19 cellular contexts compared by ENCODE assay signal in genomic region chr20:17345321-17345720, GRCh38.
"Had no signal": no experiment of that assay in that cellular context is flagged by ENCODE, and none has a peak within 500 bp of the region (broad histone marks: within the 10 kb centered on the region; RNA-seq: fewer than 3 reads in every experiment).

No MANE protein-coding gene starts in this region.

- H3K4me3 ChIP-seq: left ventricle myocardium inferior, transverse colon had no signal

- H3K4me1 ChIP-seq: foreskin keratinocyte, left ventricle myocardium inferior, transverse colon had no signal

- H3K27me3 ChIP-seq: foreskin keratinocyte, transverse colon had no signal

- H3K9me3 ChIP-seq: left ventricle myocardium inferior, transverse colon had no signal

- H3K36me3 ChIP-seq: left ventricle myocardium inferior, transverse colon had no signal

- DNase-seq: activated CD4-positive, alpha-beta T cell treated with anti-CD3 and anti-CD28 coated beads for 1 hour; activated CD4-positive, alpha-beta T cell treated with anti-CD3 and anti-CD28 coated beads, Interleukin-2, amount 50 U/mL, for 1 hour; activated gamma-delta T cell treated with Interleukin-2 at 50 U/mL for 16 hours; activated T-cell treated with anti-CD3 and anti-CD28 coated beads, Interleukin-2, amount 50 U/mL, for 1 hour; aorta; effector CD4-positive, alpha-beta T cell; erythroblast; foreskin keratinocyte; immature natural killer cell; left ventricle myocardium inferior; mammary epithelial cell; midbrain; retina; stimulated activated CD4-positive, alpha-beta T cell treated with anti-CD3 and anti-CD28 coated beads, Interleukin-2, amount 100 ng/mL, for 48 hours; stimulated activated CD8-positive, alpha-beta memory T cell treated with anti-CD3 and anti-CD28 coated beads, Interleukin-4, amount 100 ng/mL, for 48 hours; stimulated activated naive B cell treated with anti-CD40 and anti-IgM and Interleukin-4, amounts not matched to agents 10 μg/mL and 1 μg/mL and 100 μg/mL, for 72 hours; T-helper 9 cell; transverse colon had no signal

- ATAC-seq: foreskin keratinocyte; natural killer cell treated with Interleukin-12 subunit alpha and Interleukin-12 subunit beta and Interleukin-15 and Interleukin-18, amount 100 ng/mL, for 72 hours; stimulated activated naive B cell treated with anti-CD40 and anti-IgM and Interleukin-4, amounts not matched to agents 10 μg/mL and 1 μg/mL and 100 μg/mL, for 72 hours had no signal
